Comparison of ENCODE assay signal across 23 cellular contexts in the genomic region with DNA sequence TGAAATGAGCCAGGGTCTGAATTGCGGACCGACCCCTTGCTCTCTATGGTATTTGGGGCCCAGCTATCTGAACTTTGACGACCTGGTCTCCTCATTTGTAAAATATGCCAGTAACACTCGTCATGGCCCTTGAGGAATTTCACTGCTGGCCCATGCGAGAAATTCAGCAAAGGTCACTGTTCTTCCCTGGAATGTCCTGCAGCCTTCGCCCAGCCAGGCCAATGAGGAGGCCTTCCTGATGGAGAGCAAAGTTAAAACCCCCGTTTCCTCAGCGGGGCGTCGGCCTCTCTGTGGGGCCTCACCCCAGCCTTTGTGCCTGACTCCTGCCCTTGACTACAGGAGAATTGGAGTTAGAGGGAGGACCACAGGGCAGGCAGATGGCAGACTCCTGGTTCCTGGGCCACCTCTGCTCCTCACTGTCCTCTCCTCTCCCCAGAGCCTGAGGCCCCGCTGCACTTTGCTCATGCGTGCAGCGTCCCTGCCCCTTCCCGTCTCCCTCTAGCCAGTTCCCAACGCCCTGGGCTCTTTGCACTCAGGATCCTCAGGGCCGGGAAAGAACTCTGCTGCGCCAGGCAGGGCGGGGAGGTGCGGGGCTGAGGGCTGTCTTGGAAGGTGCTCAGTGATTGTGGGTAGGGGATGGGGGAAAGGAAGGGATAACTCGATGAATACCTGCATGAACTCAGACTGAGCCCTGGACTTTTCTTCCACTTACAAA.
A peak's percentile ranks its signal among the peaks of the same experiment; 100 is the strongest.
DNase-seq lines count a peak whose midpoint lies in the region; ATAC-seq and TF ChIP-seq lines count a peak whose summit lies in the region.
"Had no signal": no experiment of that assay in that cellular context is flagged by ENCODE, and none has a peak within 500 bp of the region (broad histone marks: within the 10 kb centered on the region; RNA-seq: fewer than 3 reads in every experiment).

No MANE protein-coding gene starts in this region.

- H3K36me3 ChIP-seq in GM23338 (ENCODE audit: insufficient read depth) (no peaks in the 10 kb centered on the region), endodermal cell (ENCODE audit: control insufficient read depth, insufficient read depth, low read length) (no peaks in the 10 kb centered on the region), trophoblast cell (ENCODE audit: control insufficient read depth in 1 of 2, insufficient read depth in 2 of 2, low read length in 2 of 2) (no peaks in the 10 kb centered on the region)
- H3K36me3 ChIP-seq: BLaER1, SJCRH30 had no signal

- H3K9me3 Mint-ChIP-seq in GM23338 (no peaks in the 10 kb centered on the region), endodermal cell (no peaks in the 10 kb centered on the region), mesothelial cell of epicardium (no peaks in the 10 kb centered on the region)

- no peak overlapping the region for H4K12ac ChIP-seq in trophoblast cell (ENCODE audit: low read depth, low read length)

- H3K4me3 Mint-ChIP-seq in GM23338, result no peak overlapping the region
- no peak overlapping the region for H3K4me3 Mint-ChIP-seq in endodermal cell
- H3K4me3 Mint-ChIP-seq in mesothelial cell of epicardium, result no peak overlapping the region
- H3K4me3 Mint-ChIP-seq: CD4-positive, CD25-positive, alpha-beta regulatory T cell had no signal

- no peak overlapping the region for H4K8ac ChIP-seq in trophoblast cell (ENCODE audit: low read depth, low read length)

- ATAC-seq in GM23338 (peak; percentile 72), HG03095 (IDR thresholded peaks at IDR 0.05; ENCODE audit: unreplicated experiment) (no peak), HG02885 (IDR thresholded peaks at IDR 0.05; ENCODE audit: poor library complexity, unreplicated experiment) (no peak)
- ATAC-seq: Right ventricle myocardium inferior, SK-N-SH treated with all-trans-retinoic acid at 6 μM for 48 hours had no signal

- no peak overlapping the region for H3K4ac ChIP-seq in trophoblast cell (ENCODE audit: low read depth, low read length)

- H3K36me3 Mint-ChIP-seq in GM23338 (ENCODE audit: low read depth) (no peaks in the 10 kb centered on the region), endodermal cell (ENCODE audit: low read depth) (no peaks in the 10 kb centered on the region), mesothelial cell of epicardium (no peaks in the 10 kb centered on the region)
- H3K36me3 Mint-ChIP-seq: CD4-positive, CD25-positive, alpha-beta regulatory T cell had no signal

- DNase-seq in GM23338 (ENCODE audit: low spot score) (peak; percentile 51), endodermal cell (peak; percentile 84), mesothelial cell of epicardium (ENCODE audit: low spot score in 2 of 2, unreplicated experiment in 2 of 2) (no peak), trophoblast cell (peak; percentile 17 to 43), NCI-H524 (lab: John Stamatoyannopoulos, UW) (no peak), T-helper 1 cell (no peak)
- DNase-seq: CD4-positive, CD25-positive, alpha-beta regulatory T cell; DMS53; GF-D8; Kasumi-1; NCI-H1092 treated with DMSO at 0.1 percent for 48 hours; NCI-H1436; NCI-H1930; NCI-H2107; NCI-H524 treated with DMSO at 0.1 percent for 48 hours; NCI-H774; PC-9; SJCRH30 had no signal

- no peak overlapping the region for H2BK120ac ChIP-seq in trophoblast cell (ENCODE audit: insufficient read depth, low read length, poor library complexity)

- H2BK12ac ChIP-seq in trophoblast cell (ENCODE audit: low read length), result no peak overlapping the region

- H3K9me2 ChIP-seq in GM23338 (ENCODE audit: insufficient read depth), result no peaks in the 10 kb centered on the region

- H3K4me3 ChIP-seq in GM23338 (no peak overlapping the region), endodermal cell (ENCODE audit: low read length) (no peak overlapping the region), trophoblast cell (ENCODE audit: low read depth, low read length) (no peak overlapping the region)
- H3K4me3 ChIP-seq: BLaER1, PC-9, SJCRH30 had no signal

- 75 to 86% methylated on average over 11 to 20 of the region's 20 CpGs for WGBS in endodermal cell (ENCODE audit: insufficient coverage in 1 of 2, insufficient read length in 1 of 2), 2 experiments
- WGBS in trophoblast cell (ENCODE audit: extremely low coverage, insufficient coverage, insufficient read length), result no CpG with 5 or more reads among the region's 20 CpGs

- H3K4me2 ChIP-seq in GM23338 (no peak overlapping the region), trophoblast cell (ENCODE audit: low read length) (no peak overlapping the region)
- H3K4me2 ChIP-seq: PC-9 had no signal

- H3K9ac ChIP-seq in endodermal cell (ENCODE audit: extremely low read depth, low read length, poor library complexity, severe bottlenecking), result no peak overlapping the region
- no peak overlapping the region for H3K9ac ChIP-seq in trophoblast cell (ENCODE audit: low read length)
- H3K9ac ChIP-seq: BLaER1 had no signal

- H3F3A ChIP-seq in GM23338 (replicated peaks; ENCODE audit: low read depth), result no peaks in the 10 kb centered on the region

- H3K9me3 ChIP-seq in endodermal cell (ENCODE audit: control insufficient read depth, low read length) (no peaks in the 10 kb centered on the region), trophoblast cell (ENCODE audit: insufficient read depth, low read depth, low read length) (peaks cover 3% of the 10 kb centered on the region)
- H3K9me3 ChIP-seq: BLaER1, SJCRH30 had no signal

- no peak overlapping the region for H3K23ac ChIP-seq in trophoblast cell (ENCODE audit: low read length)

- no peak overlapping the region for H2BK5ac ChIP-seq in trophoblast cell (ENCODE audit: low read depth, low read length, poor library complexity)

- H3K79me1 ChIP-seq in trophoblast cell (ENCODE audit: low read length), result no peaks in the 10 kb centered on the region

- no peak overlapping the region for H4K91ac ChIP-seq in trophoblast cell (ENCODE audit: low read depth, low read length)

- H3K27me3 ChIP-seq in GM23338 (ENCODE audit: insufficient read depth) (no peaks in the 10 kb centered on the region), endodermal cell (ENCODE audit: control insufficient read depth, insufficient read depth, low read length, poor library complexity, severe bottlenecking) (no peaks in the 10 kb centered on the region), trophoblast cell (ENCODE audit: insufficient read depth, low read length) (no peaks in the 10 kb centered on the region)
- H3K27me3 ChIP-seq: BLaER1 had no signal

- H3K18ac ChIP-seq in trophoblast cell (ENCODE audit: low read length), result no peak overlapping the region

- no peaks in the 10 kb centered on the region for H4K20me1 ChIP-seq in GM23338 (replicated peaks; ENCODE audit: insufficient read depth)
- H4K20me1 ChIP-seq: BLaER1 had no signal

- H3K27ac Mint-ChIP-seq in GM23338 (no peak overlapping the region), endodermal cell (no peak overlapping the region), mesothelial cell of epicardium (peak overlapping the region; percentile 39)
- H3K27ac Mint-ChIP-seq: CD4-positive, CD25-positive, alpha-beta regulatory T cell had no signal

- H3K27ac ChIP-seq in GM23338 (ENCODE audit: low read depth), result no peak overlapping the region
- H3K27ac ChIP-seq in endodermal cell (ENCODE audit: low read depth, low read length), result no peak overlapping the region
- H3K27ac ChIP-seq in trophoblast cell (ENCODE audit: low read depth, low read length), result no peak overlapping the region
- H3K27ac ChIP-seq: BLaER1, PC-9, SJCRH30 had no signal

- H3K79me2 ChIP-seq in GM23338 (replicated peaks; ENCODE audit: insufficient read depth) (no peaks in the 10 kb centered on the region), trophoblast cell (ENCODE audit: control insufficient read depth, insufficient read depth, low read length, poor library complexity) (no peaks in the 10 kb centered on the region)

- H2AK5ac ChIP-seq in trophoblast cell (ENCODE audit: low read length), result no peak overlapping the region

- peaks cover 22% of the 10 kb centered on the region for H3K4me1 Mint-ChIP-seq in GM23338
- peaks cover 16% of the 10 kb centered on the region for H3K4me1 Mint-ChIP-seq in endodermal cell
- peaks cover 27% of the 10 kb centered on the region for H3K4me1 Mint-ChIP-seq in mesothelial cell of epicardium
- H3K4me1 Mint-ChIP-seq: CD4-positive, CD25-positive, alpha-beta regulatory T cell had no signal

- no peak overlapping the region for H3K14ac ChIP-seq in trophoblast cell (ENCODE audit: low read length)

- H2AFZ ChIP-seq in GM23338, result peak overlapping the region; percentile 83
- H2AFZ ChIP-seq in trophoblast cell (ENCODE audit: insufficient read depth, low read length, poor library complexity), result no peak overlapping the region
- H2AFZ ChIP-seq: PC-9 had no signal

- H3K27me3 Mint-ChIP-seq in GM23338 (ENCODE audit: insufficient read depth, low read depth, poor library complexity) (peaks cover 4% of the 10 kb centered on the region), endodermal cell (ENCODE audit: insufficient read depth) (no peaks in the 10 kb centered on the region), mesothelial cell of epicardium (ENCODE audit: low read depth) (no peaks in the 10 kb centered on the region)

- 0 out of 2 replicates have a peak, but pooled peaks cover 4% of the 10 kb centered on the region for H3K4me1 ChIP-seq in GM23338 (ENCODE audit: insufficient read depth)
- no peaks in the 10 kb centered on the region for H3K4me1 ChIP-seq in endodermal cell (ENCODE audit: control insufficient read depth, insufficient read depth, low read length)
- peaks cover 0 to 6% of the 10 kb centered on the region in 2 experiments for H3K4me1 ChIP-seq in trophoblast cell (ENCODE audit: control insufficient read depth in 1 of 2, insufficient read depth in 2 of 2, low read length in 2 of 2)
- H3K4me1 ChIP-seq: SJCRH30 had no signal

- TF ChIP-seq CTCF in GM23338 (conservative IDR thresholded peaks at IDR 0.05; ENCODE audit: low read depth in 2 of 2), result no peak
- TF ChIP-seq CTCF in endodermal cell (conservative IDR thresholded peaks at IDR 0.05), result no peak
- no peak for TF ChIP-seq CTCF in mesothelial cell of epicardium (IDR thresholded peaks at IDR 0.05; ENCODE audit: unreplicated experiment)

TF ChIP-seq in GM23338, 12 proteins besides CTCF, POLR2A, EP300 and RAD21:
- no peak for TF ChIP-seq POLR2AphosphoS5 (IDR thresholded peaks at IDR 0.05; ENCODE audit: low read depth)
- no peak for TF ChIP-seq STAT1 (IDR thresholded peaks at IDR 0.05; ENCODE audit: unreplicated experiment)
- no peak for TF ChIP-seq JUNB (IDR thresholded peaks at IDR 0.05; ENCODE audit: unreplicated experiment)
- no peak for TF ChIP-seq ZNF114 (CRISPR knock-in tag; IDR thresholded peaks at IDR 0.05)
- no peak for TF ChIP-seq CREB1 (CRISPR knock-in tag; IDR thresholded peaks at IDR 0.05; ENCODE audit: low read depth)
TF ChIP-seq in GM23338: peak in this region for 0.

Comparison
In these comparisons a context has a peak if more than half of its experiments do, and no peak if none do; other contexts are left out.
1. DNase-seq: peak in GM23338 (single experiment), endodermal cell (single experiment) and trophoblast cell (2 of 2); none in mesothelial cell of epicardium (0 of 2), NCI-H524 (0 of 2) and T-helper 1 cell (0 of 5).